ENCODE assay signal across 19 cellular contexts in genomic region chr2:20108655-20109396, GRCh38. TPM values are rescaled to one million over a fixed set of nuclear protein-coding genes. Genes with fewer than 3 reads are reported as not detected.
DNase-seq lines count a peak whose midpoint lies in the region; TF ChIP-seq lines count a peak whose summit lies in the region.
"Had no signal": no experiment of that assay in that cellular context is flagged by ENCODE, and none has a peak within 500 bp of the region (broad histone marks: within the 10 kb centered on the region; RNA-seq: fewer than 3 reads in every experiment).

No MANE protein-coding gene starts in this region.

- H3K23ac ChIP-seq in trophoblast cell (ENCODE audit: low read length) (no peak overlapping the region), H9 (ENCODE audit: insufficient read length, low read depth, low read length) (no peak overlapping the region)

- H3K27ac ChIP-seq in GM23248 = no peak overlapping the region
- H3K27ac ChIP-seq in esophagus squamous epithelium = peak overlapping the region; percentile 37 to 81 (median 48)
- peak overlapping the region; percentile 45 for H3K27ac ChIP-seq in trophoblast cell (ENCODE audit: low read depth, low read length)
- H3K27ac ChIP-seq in prostate gland = no peak overlapping the region
- no peak overlapping the region for H3K27ac ChIP-seq in H9 (ENCODE audit: insufficient read length, low read depth, low read length)
- H3K27ac ChIP-seq: heart right ventricle, left ventricle myocardium inferior, SJCRH30 had no signal

- H2BK120ac ChIP-seq in trophoblast cell (ENCODE audit: insufficient read depth, low read length, poor library complexity) = no peak overlapping the region
- H2BK120ac ChIP-seq in H9 (ENCODE audit: low read depth, low read length, poor library complexity, severe bottlenecking) = no peak overlapping the region

- H2BK12ac ChIP-seq in trophoblast cell (ENCODE audit: low read length) (no peak overlapping the region), H9 (ENCODE audit: insufficient read length, low read depth, low read length) (no peak overlapping the region)

- H4K20me1 ChIP-seq in GM23248 (ENCODE audit: insufficient read depth) (no peaks in the 10 kb centered on the region), H9 (ENCODE audit: control insufficient read depth, insufficient read depth, insufficient read length) (no peaks in the 10 kb centered on the region)

- peaks cover 0 to 7% (median 0%) of the 10 kb centered on the region in 3 experiments; a peak in 2 of 7 replicates for H3K36me3 Mint-ChIP-seq in H9 (ENCODE audit: insufficient read depth in 1 of 3, low read depth in 3 of 3)
- H3K36me3 Mint-ChIP-seq: brain, natural killer cell had no signal

- H3K9ac ChIP-seq in GM23248 (no peak overlapping the region), trophoblast cell (ENCODE audit: low read length) (no peak overlapping the region), H9 (ENCODE audit: extremely low read depth, insufficient read length, low read length) (no peak overlapping the region)

- no peak overlapping the region for H4K12ac ChIP-seq in trophoblast cell (ENCODE audit: low read depth, low read length)

- H4K8ac ChIP-seq in trophoblast cell (ENCODE audit: low read depth, low read length) = no peak overlapping the region
- H4K8ac ChIP-seq in H9 (replicated peaks; ENCODE audit: insufficient read length, low read depth, low read length) = no peak overlapping the region

- H3K36me3 ChIP-seq in GM23248 (ENCODE audit: low read depth) (no peaks in the 10 kb centered on the region), esophagus squamous epithelium (no peaks in the 10 kb centered on the region), trophoblast cell (ENCODE audit: control insufficient read depth in 1 of 2, insufficient read depth in 2 of 2, low read length in 2 of 2) (no peaks in the 10 kb centered on the region), prostate gland (no peaks in the 10 kb centered on the region)
- H3K36me3 ChIP-seq: heart right ventricle, left ventricle myocardium inferior, SJCRH30 had no signal

- H3K4me2 ChIP-seq in GM23248 (ENCODE audit: unreplicated experiment) (no peak overlapping the region), trophoblast cell (ENCODE audit: low read length) (no peak overlapping the region), H9 (ENCODE audit: insufficient read depth, insufficient read length, low read length) (no peak overlapping the region)

- H3K27ac Mint-ChIP-seq in H9 = no peak overlapping the region
- H3K27ac Mint-ChIP-seq: activated CD8-positive, alpha-beta T cell treated with anti-CD3 and anti-CD28 coated beads for 36 hours; CD4-positive, alpha-beta T cell; effector memory CD8-positive, alpha-beta T cell; natural killer cell had no signal

- H3K79me1 ChIP-seq in trophoblast cell (ENCODE audit: low read length) (peaks cover 16% of the 10 kb centered on the region), H9 (ENCODE audit: insufficient read depth, low read depth, low read length, poor library complexity, severe bottlenecking) (no peaks in the 10 kb centered on the region)

- H3K27me3 ChIP-seq in GM23248 (replicated peaks; ENCODE audit: insufficient read depth) = no peaks in the 10 kb centered on the region
- H3K27me3 ChIP-seq in esophagus squamous epithelium = peaks cover 0 to 10% (median 0%) of the 10 kb centered on the region in 4 donors
- H3K27me3 ChIP-seq in trophoblast cell (ENCODE audit: insufficient read depth, low read length) = no peaks in the 10 kb centered on the region
- H3K27me3 ChIP-seq in prostate gland (replicated peaks; ENCODE audit: insufficient read depth) = no peaks in the 10 kb centered on the region
- no peaks in the 10 kb centered on the region for H3K27me3 ChIP-seq in H9 (ENCODE audit: insufficient read depth, low read length)
- H3K27me3 ChIP-seq: SJCRH30 had no signal

- no peak overlapping the region for H2BK15ac ChIP-seq in H9 (ENCODE audit: low read depth, low read length)

- WGBS in GM23248 (ENCODE audit: low coverage in 1 of 2, low lambda C conversion rate in 2 of 2, missing lambda C conversion rate in 2 of 2), 2 experiments = 84 to 89% methylated on average over 5 of the region's 5 CpGs
- 83 to 85% methylated on average over 4 to 5 of the region's 5 CpGs for WGBS in esophagus squamous epithelium, 2 donors
- no CpG with 5 or more reads among the region's 5 CpGs for WGBS in trophoblast cell (ENCODE audit: extremely low coverage, insufficient coverage, insufficient read length)
- WGBS in prostate gland = 88% methylated on average over 5 of the region's 5 CpGs
- no CpG with 5 or more reads among the region's 5 CpGs for WGBS in H9 (ENCODE audit: extremely low coverage, insufficient read length, low lambda C conversion rate)

- peaks cover 30% of the 10 kb centered on the region for H3K27me3 Mint-ChIP-seq in H9 (ENCODE audit: low read depth)

- no peak overlapping the region for H3K4me3 Mint-ChIP-seq in H9
- H3K4me3 Mint-ChIP-seq: activated CD8-positive, alpha-beta T cell treated with anti-CD3 and anti-CD28 coated beads for 36 hours; brain; CD4-positive, alpha-beta T cell; effector memory CD8-positive, alpha-beta T cell; natural killer cell had no signal

- H3K14ac ChIP-seq in trophoblast cell (ENCODE audit: low read length) = no peak overlapping the region
- no peak overlapping the region for H3K14ac ChIP-seq in H9 (ENCODE audit: insufficient read depth, low read length)

- H3K9me2 ChIP-seq in GM23248 (ENCODE audit: insufficient read depth) = no peaks in the 10 kb centered on the region

- no peak for TF ChIP-seq CTCF in esophagus squamous epithelium (IDR thresholded peaks at IDR 0.05)
- TF ChIP-seq CTCF in prostate gland (IDR thresholded peaks at IDR 0.05) = no peak
- TF ChIP-seq CTCF in H9 (conservative IDR thresholded peaks at IDR 0.05) = no peak

- H4K91ac ChIP-seq in trophoblast cell (ENCODE audit: low read depth, low read length) (no peak overlapping the region), H9 (ENCODE audit: insufficient read length, low read depth, low read length) (no peak overlapping the region)

- H3K9me3 ChIP-seq in GM23248 (ENCODE audit: low read depth) = no peaks in the 10 kb centered on the region
- no peaks in the 10 kb centered on the region for H3K9me3 ChIP-seq in esophagus squamous epithelium
- H3K9me3 ChIP-seq in trophoblast cell (ENCODE audit: insufficient read depth, low read depth, low read length) = peaks cover 5% of the 10 kb centered on the region
- no peaks in the 10 kb centered on the region for H3K9me3 ChIP-seq in prostate gland
- H3K9me3 ChIP-seq in H9 (ENCODE audit: control insufficient read depth, low read depth, low read length) = no peaks in the 10 kb centered on the region

- H3K4me3 ChIP-seq in GM23248 = no peak overlapping the region
- no peak overlapping the region for H3K4me3 ChIP-seq in esophagus squamous epithelium
- no peak overlapping the region for H3K4me3 ChIP-seq in trophoblast cell (ENCODE audit: low read depth, low read length)
- no peak overlapping the region for H3K4me3 ChIP-seq in prostate gland
- H3K4me3 ChIP-seq: heart right ventricle, left ventricle myocardium inferior, SJCRH30 had no signal

- H2BK5ac ChIP-seq in trophoblast cell (ENCODE audit: low read depth, low read length, poor library complexity) = no peak overlapping the region
- no peak overlapping the region for H2BK5ac ChIP-seq in H9 (ENCODE audit: insufficient read length, low read length)

- H3K18ac ChIP-seq in trophoblast cell (ENCODE audit: low read length) = no peak overlapping the region
- no peak overlapping the region for H3K18ac ChIP-seq in H9 (ENCODE audit: insufficient read length, low read depth, low read length)

- H3K79me2 ChIP-seq in GM23248 (ENCODE audit: insufficient read depth) (no peaks in the 10 kb centered on the region), trophoblast cell (ENCODE audit: control insufficient read depth, insufficient read depth, low read length, poor library complexity) (peaks cover 3% of the 10 kb centered on the region), H9 (ENCODE audit: insufficient read depth, low read length) (no peaks in the 10 kb centered on the region)

- no peak overlapping the region for H3T11ph ChIP-seq in H9 (ENCODE audit: low read length)

- H3K4ac ChIP-seq in trophoblast cell (ENCODE audit: low read depth, low read length) (no peak overlapping the region), H9 (ENCODE audit: low read depth, low read length) (no peak overlapping the region)

- H3K9me3 Mint-ChIP-seq in H9 = peaks cover 7% of the 10 kb centered on the region in 2 experiments; a peak in 4 of 5 replicates
- H3K9me3 Mint-ChIP-seq: activated CD8-positive, alpha-beta T cell treated with anti-CD3 and anti-CD28 coated beads for 36 hours; effector memory CD8-positive, alpha-beta T cell; natural killer cell had no signal

- no peaks in the 10 kb centered on the region for H3K23me2 ChIP-seq in H9 (ENCODE audit: insufficient read length, low read depth, low read length, poor library complexity, severe bottlenecking)

- no peaks in the 10 kb centered on the region for H3F3A ChIP-seq in GM23248 (ENCODE audit: insufficient read depth)

- no peak overlapping the region for H3K56ac ChIP-seq in H9 (ENCODE audit: insufficient read length, low read depth, low read length)

- no peak overlapping the region for H2BK20ac ChIP-seq in H9 (ENCODE audit: low read depth, low read length, poor library complexity, severe bottlenecking)

- H3K4me1 ChIP-seq in GM23248 (ENCODE audit: insufficient read depth) (no peaks in the 10 kb centered on the region), esophagus squamous epithelium (peaks cover 17 to 87% (median 23%) of the 10 kb centered on the region in 3 donors), trophoblast cell (ENCODE audit: control insufficient read depth in 1 of 2, insufficient read depth in 2 of 2, low read length in 2 of 2) (peaks cover 9 to 12% of the 10 kb centered on the region in 2 experiments), prostate gland (replicated peaks) (no peaks in the 10 kb centered on the region), H9 (ENCODE audit: insufficient read depth, low read length) (no peaks in the 10 kb centered on the region)
- H3K4me1 ChIP-seq: SJCRH30 had no signal

- no peak overlapping the region for H2AK5ac ChIP-seq in trophoblast cell (ENCODE audit: low read length)
- no peak overlapping the region for H2AK5ac ChIP-seq in H9 (ENCODE audit: insufficient read length, low read length)

- TF ChIP-seq POLR2A in esophagus squamous epithelium (IDR thresholded peaks at IDR 0.05) (no peak), prostate gland (IDR thresholded peaks at IDR 0.05) (no peak)

- H2AFZ ChIP-seq in GM23248 = no peak overlapping the region
- no peak overlapping the region for H2AFZ ChIP-seq in trophoblast cell (ENCODE audit: insufficient read depth, low read length, poor library complexity)
- no peak overlapping the region for H2AFZ ChIP-seq in H9 (ENCODE audit: low read length)

- H4K5ac ChIP-seq in H9 (ENCODE audit: insufficient read length, low read depth, low read length) = no peak overlapping the region

- DNase-seq in GM23248 (peak; percentile 63), MV-4-11 (lab: John Stamatoyannopoulos, UW) (peak; percentile 38), esophagus squamous epithelium (lab: John Stamatoyannopoulos, UW) (no peak), trophoblast cell (peak; percentile 88 to 91), prostate gland (ENCODE audit: low spot score) (no peak), H9 (no peak), G401 (ENCODE audit: low spot score) (no peak), DMS79 (lab: John Stamatoyannopoulos, UW) (no peak)
- DNase-seq: activated CD8-positive, alpha-beta T cell treated with anti-CD3 and anti-CD28 coated beads for 36 hours; activated effector memory CD4-positive, alpha-beta T cell treated with Interleukin-2 at 50 U/mL for 16 hours; CD4-positive, alpha-beta T cell; effector memory CD8-positive, alpha-beta T cell; heart right ventricle; left ventricle myocardium inferior; natural killer cell; NCI-H1930; SJCRH30; stimulated activated CD4-positive, alpha-beta T cell treated with anti-CD3 and anti-CD28 coated beads, Interleukin-2, amount 100 ng/mL, for 48 hours had no signal

- peaks cover 2 to 3% of the 10 kb centered on the region in 2 experiments for H3K4me1 Mint-ChIP-seq in H9

- intact Hi-C loops in esophagus squamous epithelium (cut with DNase I) (no loop called here), prostate gland (cut with DNase I) (no loop called here)

- in situ Hi-C loops in GM23248 (cut with MboI) = no loop called here
- in situ Hi-C loops in G401 (cut with HindIII; ENCODE audit: low sequenced_read_pairs) = no loop called here

RNA-seq across cellular contexts. Expression of gene LAPTM4A, which starts 57.4 kb away (rescaled TPM):
- total RNA-seq in GM23248 (2014; rRNA removed; shearing (Covaris generic)) = 363 and 372 TPM in 2 replicates
- 752 and 760 TPM in 2 replicates for polyA plus RNA-seq in GM23248 (2016; fragmentation: Nextera tagmentation; extraction: Ambion mirVana)
- total RNA-seq in esophagus squamous epithelium (100 to 1,000 TPM in 2 of 4 donors, 10 to 100 TPM in 2; 71.0 to 144 (median 98.2) TPM), prostate gland (100 to 1,000 TPM; 142 to 340 TPM), H9 (2021) (131 and 136 TPM in 2 replicates)
- 756 and 800 TPM in 2 replicates for polyA plus RNA-seq in trophoblast cell (2013)
- 82.0 and 98.8 TPM in 2 replicates for total RNA-seq in G401 (2014; rRNA removed; shearing (Covaris generic))

Comparison
In these comparisons a context has a peak if more than half of its experiments do, and no peak if none do; other contexts are left out.
1. DNase-seq: peak in GM23248 (single experiment), MV-4-11 (single experiment) and trophoblast cell (2 of 2); none in esophagus squamous epithelium (single experiment), prostate gland (single experiment), H9 (single experiment), G401 (single experiment) and DMS79 (single experiment).
2. H3K27ac ChIP-seq: peak in esophagus squamous epithelium (4 of 4) and trophoblast cell (single experiment); none in GM23248 (single experiment), prostate gland (0 of 2) and H9 (single experiment).